ENCODE assay signal across 18 cellular contexts in genomic region chr15:82909080-82909815, GRCh38.
"Had no signal": no experiment of that assay in that cellular context is flagged by ENCODE, and none has a peak within 500 bp of the region (broad histone marks: within the 10 kb centered on the region; RNA-seq: fewer than 3 reads in every experiment).

No MANE protein-coding gene starts in this region.

- H3K27me3 Mint-ChIP-seq: memory B cell had no signal

- ATAC-seq: esophagus mucosa, heart left ventricle, left lobe of liver, natural killer cell had no signal

- H3K4me1 Mint-ChIP-seq: memory B cell, mesothelial cell of epicardium, natural killer cell, neural crest cell had no signal

- H3K36me3 Mint-ChIP-seq: mesothelial cell of epicardium, natural killer cell had no signal

- H3K27ac Mint-ChIP-seq: memory B cell, mesothelial cell of epicardium, natural killer cell had no signal

- FAIRE-seq: endometrium, frontal cortex had no signal

- DNase-seq: dorsolateral prefrontal cortex; effector CD8-positive, alpha-beta T cell; heart left ventricle; hippocampal formation; natural killer cell; posterior cingulate gyrus; sigmoid colon; stimulated activated CD4-positive, alpha-beta T cell treated with anti-CD3 and anti-CD28 coated beads, Interleukin-2, amount 100 ng/mL, for 24 hours; stimulated activated CD4-positive, alpha-beta T cell treated with anti-CD3 and anti-CD28 coated beads, Interleukin-4, amount 100 ng/mL, for 4 hours; stimulated activated naive CD4-positive, alpha-beta T cell; trophoblast cell had no signal

- H3K4me3 Mint-ChIP-seq: memory B cell, mesothelial cell of epicardium, natural killer cell, neural crest cell had no signal
